1 cellular context compared by ENCODE assay signal in the genomic region with DNA sequence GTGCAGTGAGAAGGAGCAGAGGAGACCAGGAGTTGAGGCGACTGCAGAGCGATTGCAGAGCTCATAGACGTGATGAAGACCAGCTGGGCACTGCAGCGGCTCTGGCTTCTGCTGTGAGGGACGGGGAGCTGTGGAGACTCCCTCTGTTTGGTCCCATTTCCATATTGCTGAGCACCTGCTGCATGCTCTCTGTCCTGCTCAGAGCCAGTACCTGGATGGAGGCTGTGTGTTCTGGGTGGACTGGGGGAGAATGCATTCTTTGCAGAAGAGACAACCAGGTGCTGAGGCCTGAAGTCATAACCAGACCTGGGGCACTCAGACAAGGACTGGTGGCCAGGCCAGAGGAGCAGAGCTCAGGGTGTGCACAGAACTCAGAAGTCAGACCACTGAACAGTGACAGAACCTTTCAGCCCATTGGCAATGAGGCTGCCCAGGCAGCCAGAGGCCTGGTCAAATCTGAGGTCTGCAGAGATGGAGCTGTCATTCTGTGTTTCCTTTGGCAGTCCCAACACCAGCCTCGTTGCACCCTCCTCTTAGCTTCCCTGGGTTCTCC.
TF ChIP-seq lines count a peak whose summit lies in the region.

No MANE protein-coding gene starts in this region.

TF ChIP-seq in GM12878, 131 proteins besides CTCF, POLR2A, EP300 and RAD21:
- TF ChIP-seq SMC3 (IDR thresholded peaks at IDR 0.05; ENCODE audit: borderline replicate concordance, low read length) (no peak), FOXK2 (IDR thresholded peaks at IDR 0.05) (no peak), FOS (IDR thresholded peaks at IDR 0.05; ENCODE audit: borderline replicate concordance, extremely low read depth, insufficient read length) (no peak)
- TF ChIP-seq, protein P1, sequence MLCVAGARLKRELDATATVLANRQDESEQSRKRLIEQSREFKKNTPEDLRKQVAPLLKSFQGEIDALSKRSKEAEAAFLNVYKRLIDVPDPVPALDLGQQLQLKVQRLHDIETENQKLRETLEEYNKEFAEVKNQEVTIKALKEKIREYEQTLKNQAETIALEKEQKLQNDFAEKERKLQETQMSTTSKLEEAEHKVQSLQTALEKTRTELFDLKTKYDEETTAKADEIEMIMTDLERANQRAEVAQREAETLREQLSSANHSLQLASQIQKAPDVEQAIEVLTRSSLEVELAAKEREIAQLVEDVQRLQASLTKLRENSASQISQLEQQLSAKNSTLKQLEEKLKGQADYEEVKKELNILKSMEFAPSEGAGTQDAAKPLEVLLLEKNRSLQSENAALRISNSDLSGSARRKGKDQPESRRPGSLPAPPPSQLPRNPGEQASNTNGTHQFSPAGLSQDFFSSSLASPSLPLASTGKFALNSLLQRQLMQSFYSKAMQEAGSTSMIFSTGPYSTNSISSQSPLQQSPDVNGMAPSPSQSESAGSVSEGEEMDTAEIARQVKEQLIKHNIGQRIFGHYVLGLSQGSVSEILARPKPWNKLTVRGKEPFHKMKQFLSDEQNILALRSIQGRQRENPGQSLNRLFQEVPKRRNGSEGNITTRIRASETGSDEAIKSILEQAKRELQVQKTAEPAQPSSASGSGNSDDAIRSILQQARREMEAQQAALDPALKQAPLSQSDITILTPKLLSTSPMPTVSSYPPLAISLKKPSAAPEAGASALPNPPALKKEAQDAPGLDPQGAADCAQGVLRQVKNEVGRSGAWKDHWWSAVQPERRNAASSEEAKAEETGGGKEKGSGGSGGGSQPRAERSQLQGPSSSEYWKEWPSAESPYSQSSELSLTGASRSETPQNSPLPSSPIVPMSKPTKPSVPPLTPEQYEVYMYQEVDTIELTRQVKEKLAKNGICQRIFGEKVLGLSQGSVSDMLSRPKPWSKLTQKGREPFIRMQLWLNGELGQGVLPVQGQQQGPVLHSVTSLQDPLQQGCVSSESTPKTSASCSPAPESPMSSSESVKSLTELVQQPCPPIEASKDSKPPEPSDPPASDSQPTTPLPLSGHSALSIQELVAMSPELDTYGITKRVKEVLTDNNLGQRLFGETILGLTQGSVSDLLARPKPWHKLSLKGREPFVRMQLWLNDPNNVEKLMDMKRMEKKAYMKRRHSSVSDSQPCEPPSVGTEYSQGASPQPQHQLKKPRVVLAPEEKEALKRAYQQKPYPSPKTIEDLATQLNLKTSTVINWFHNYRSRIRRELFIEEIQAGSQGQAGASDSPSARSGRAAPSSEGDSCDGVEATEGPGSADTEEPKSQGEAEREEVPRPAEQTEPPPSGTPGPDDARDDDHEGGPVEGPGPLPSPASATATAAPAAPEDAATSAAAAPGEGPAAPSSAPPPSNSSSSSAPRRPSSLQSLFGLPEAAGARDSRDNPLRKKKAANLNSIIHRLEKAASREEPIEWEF (IDR thresholded peaks at IDR 0.05; ENCODE audit: insufficient replicate concordance, low read depth, low read length), result no peak
- TF ChIP-seq, protein P2, sequence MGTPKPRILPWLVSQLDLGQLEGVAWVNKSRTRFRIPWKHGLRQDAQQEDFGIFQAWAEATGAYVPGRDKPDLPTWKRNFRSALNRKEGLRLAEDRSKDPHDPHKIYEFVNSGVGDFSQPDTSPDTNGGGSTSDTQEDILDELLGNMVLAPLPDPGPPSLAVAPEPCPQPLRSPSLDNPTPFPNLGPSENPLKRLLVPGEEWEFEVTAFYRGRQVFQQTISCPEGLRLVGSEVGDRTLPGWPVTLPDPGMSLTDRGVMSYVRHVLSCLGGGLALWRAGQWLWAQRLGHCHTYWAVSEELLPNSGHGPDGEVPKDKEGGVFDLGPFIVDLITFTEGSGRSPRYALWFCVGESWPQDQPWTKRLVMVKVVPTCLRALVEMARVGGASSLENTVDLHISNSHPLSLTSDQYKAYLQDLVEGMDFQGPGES (IDR thresholded peaks at IDR 0.05), result no peak
- TF ChIP-seq, protein P3, sequence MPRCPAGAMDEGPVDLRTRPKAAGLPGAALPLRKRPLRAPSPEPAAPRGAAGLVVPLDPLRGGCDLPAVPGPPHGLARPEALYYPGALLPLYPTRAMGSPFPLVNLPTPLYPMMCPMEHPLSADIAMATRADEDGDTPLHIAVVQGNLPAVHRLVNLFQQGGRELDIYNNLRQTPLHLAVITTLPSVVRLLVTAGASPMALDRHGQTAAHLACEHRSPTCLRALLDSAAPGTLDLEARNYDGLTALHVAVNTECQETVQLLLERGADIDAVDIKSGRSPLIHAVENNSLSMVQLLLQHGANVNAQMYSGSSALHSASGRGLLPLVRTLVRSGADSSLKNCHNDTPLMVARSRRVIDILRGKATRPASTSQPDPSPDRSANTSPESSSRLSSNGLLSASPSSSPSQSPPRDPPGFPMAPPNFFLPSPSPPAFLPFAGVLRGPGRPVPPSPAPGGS (IDR thresholded peaks at IDR 0.05; ENCODE audit: borderline replicate concordance, insufficient read depth, low read depth, low read length, poor library complexity, severe bottlenecking), result no peak
